ENCODE assay signal across 1 cellular context in genomic region chr5:69189162-69190086, GRCh38.
TF ChIP-seq lines count a peak whose summit lies in the region.

A gene with protein sequence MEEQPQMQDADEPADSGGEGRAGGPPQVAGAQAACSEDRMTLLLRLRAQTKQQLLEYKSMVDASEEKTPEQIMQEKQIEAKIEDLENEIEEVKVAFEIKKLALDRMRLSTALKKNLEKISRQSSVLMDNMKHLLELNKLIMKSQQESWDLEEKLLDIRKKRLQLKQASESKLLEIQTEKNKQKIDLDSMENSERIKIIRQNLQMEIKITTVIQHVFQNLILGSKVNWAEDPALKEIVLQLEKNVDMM (plus strand): TSS chr5:69189583. CDS start chr5:69189635, 52 bp downstream.

TF ChIP-seq in GM12878, 131 proteins besides CTCF, POLR2A, EP300 and RAD21 (continued from another document):
- TF ChIP-seq, protein P1, sequence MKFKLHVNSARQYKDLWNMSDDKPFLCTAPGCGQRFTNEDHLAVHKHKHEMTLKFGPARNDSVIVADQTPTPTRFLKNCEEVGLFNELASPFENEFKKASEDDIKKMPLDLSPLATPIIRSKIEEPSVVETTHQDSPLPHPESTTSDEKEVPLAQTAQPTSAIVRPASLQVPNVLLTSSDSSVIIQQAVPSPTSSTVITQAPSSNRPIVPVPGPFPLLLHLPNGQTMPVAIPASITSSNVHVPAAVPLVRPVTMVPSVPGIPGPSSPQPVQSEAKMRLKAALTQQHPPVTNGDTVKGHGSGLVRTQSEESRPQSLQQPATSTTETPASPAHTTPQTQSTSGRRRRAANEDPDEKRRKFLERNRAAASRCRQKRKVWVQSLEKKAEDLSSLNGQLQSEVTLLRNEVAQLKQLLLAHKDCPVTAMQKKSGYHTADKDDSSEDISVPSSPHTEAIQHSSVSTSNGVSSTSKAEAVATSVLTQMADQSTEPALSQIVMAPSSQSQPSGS (IDR thresholded peaks at IDR 0.05; ENCODE audit: low read length): no peak
- TF ChIP-seq POU2F2 (IDR thresholded peaks at IDR 0.05; ENCODE audit: borderline replicate concordance, low read depth, low read length) (peak; percentile 33; the same call in 1 of the 3 replicates), SP1 (IDR thresholded peaks at IDR 0.05; ENCODE audit: low read depth, low read length) (peak; percentile 23), SPI1 (IDR thresholded peaks at IDR 0.05; ENCODE audit: borderline replicate concordance, insufficient read depth, low read depth, low read length) (0 out of 2 replicates have a peak, but pooled peaks have one; percentile 1), BMI1 (IDR thresholded peaks at IDR 0.05; ENCODE audit: borderline replicate concordance) (peak; percentile 96), SMC3 (IDR thresholded peaks at IDR 0.05; ENCODE audit: borderline replicate concordance, low read length) (peak; percentile 2; the same call in 1 of the 2 replicates), LARP7 (IDR thresholded peaks at IDR 0.05) (peak; percentile 71)
TF ChIP-seq in GM12878: peak in this region for 42.
